ENCODE assay signal across 15 cellular contexts in the genomic region with DNA sequence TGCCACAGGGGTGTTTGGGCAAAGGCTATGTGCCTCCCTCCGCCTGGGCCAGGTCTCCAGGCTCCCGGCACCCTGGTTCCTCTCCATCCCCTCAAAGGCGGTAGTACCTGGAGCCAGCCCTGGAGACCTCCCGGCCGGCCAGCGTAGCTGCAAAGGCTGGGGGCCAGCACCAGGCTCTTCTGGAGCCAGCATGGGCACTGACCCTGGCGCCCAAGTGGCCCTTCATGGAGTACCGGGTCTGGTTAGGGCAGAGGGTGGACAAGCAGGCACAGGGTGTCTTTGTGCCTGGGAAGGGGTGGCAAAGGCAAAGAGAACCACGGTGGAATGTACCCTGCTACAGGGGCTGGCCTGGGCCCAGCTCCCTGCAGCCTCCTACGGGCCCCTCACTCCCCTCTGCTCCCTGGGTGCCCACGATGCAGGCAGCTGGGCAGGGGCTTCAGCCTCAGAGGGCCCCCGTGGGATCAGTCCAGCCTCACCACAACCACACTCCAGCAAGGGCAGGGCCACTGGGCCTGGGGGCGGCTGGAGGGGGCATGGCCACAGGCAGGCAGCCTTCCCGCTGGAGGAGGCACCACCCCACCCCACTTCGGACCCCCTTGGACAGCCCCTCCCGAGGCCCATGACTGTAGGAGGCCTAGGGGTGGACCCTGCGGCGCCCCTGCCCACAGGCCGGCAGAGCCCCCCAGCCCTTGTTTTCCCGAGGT.
"Had no signal": no experiment of that assay in that cellular context is flagged by ENCODE, and none has a peak within 500 bp of the region (broad histone marks: within the 10 kb centered on the region; RNA-seq: fewer than 3 reads in every experiment).

No MANE protein-coding gene starts in this region.

- H3K27ac Mint-ChIP-seq: activated CD4-positive, alpha-beta memory T cell treated with anti-CD3 and anti-CD28 coated beads for 36 hours; activated naive CD4-positive, alpha-beta T cell treated with anti-CD3 and anti-CD28 coated beads, Interleukin-2, amount 50 U/mL, for 72 hours; activated T-cell treated with anti-CD3 and anti-CD28 coated beads, Interleukin-2, amount 50 U/mL, for 72 hours; nephron had no signal

- ATAC-seq: activated naive CD4-positive, alpha-beta T cell treated with anti-CD3 and anti-CD28 coated beads, Interleukin-2, amount 50 U/mL, for 72 hours; activated T-cell treated with anti-CD3 and anti-CD28 coated beads, Interleukin-2, amount 50 U/mL, for 72 hours; stimulated activated naive CD8-positive, alpha-beta T cell treated with anti-CD3 and anti-CD28 coated beads, Interleukin-15, Interleukin-2, amounts not matched to agents 100 U/mL and 50 U/mL, for 24 hours had no signal

- H3K9me3 ChIP-seq: upper lobe of left lung had no signal

- H3K9me3 Mint-ChIP-seq: activated CD4-positive, alpha-beta memory T cell treated with anti-CD3 and anti-CD28 coated beads for 36 hours; activated T-cell treated with anti-CD3 and anti-CD28 coated beads, Interleukin-2, amount 50 U/mL, for 72 hours had no signal

- DNase-seq: activated CD4-positive, alpha-beta memory T cell treated with anti-CD3 and anti-CD28 coated beads for 36 hours; activated CD4-positive, alpha-beta T cell treated with anti-CD3 and anti-CD28 coated beads for 4 hours; activated CD4-positive, CD25-positive, alpha-beta regulatory T cell; activated effector memory CD4-positive, alpha-beta T cell treated with anti-CD3 and anti-CD28 coated beads, Interleukin-2, amount 50 U/mL, for 16 hours; activated T-cell treated with anti-CD3 and anti-CD28 coated beads, Interleukin-2, amount 50 U/mL, for 72 hours; midbrain; occipital lobe; retina; stimulated activated CD4-positive, alpha-beta T cell treated with anti-CD3 and anti-CD28 coated beads, Interleukin-4, amount 100 ng/mL, for 1 hour; stimulated activated naive CD8-positive, alpha-beta T cell treated with anti-CD3 and anti-CD28 coated beads, Interleukin-15, Interleukin-2, amounts not matched to agents 100 U/mL and 50 U/mL, for 24 hours; T1000 had no signal

- H3K36me3 ChIP-seq: heart right ventricle, upper lobe of left lung had no signal

- H3K4me3 Mint-ChIP-seq: activated CD4-positive, alpha-beta memory T cell treated with anti-CD3 and anti-CD28 coated beads for 36 hours had no signal

- H3K36me3 Mint-ChIP-seq: activated CD4-positive, alpha-beta memory T cell treated with anti-CD3 and anti-CD28 coated beads for 36 hours had no signal

- H3K27me3 ChIP-seq: upper lobe of left lung had no signal
